36 cellular contexts compared by ENCODE assay signal in the genomic region with DNA sequence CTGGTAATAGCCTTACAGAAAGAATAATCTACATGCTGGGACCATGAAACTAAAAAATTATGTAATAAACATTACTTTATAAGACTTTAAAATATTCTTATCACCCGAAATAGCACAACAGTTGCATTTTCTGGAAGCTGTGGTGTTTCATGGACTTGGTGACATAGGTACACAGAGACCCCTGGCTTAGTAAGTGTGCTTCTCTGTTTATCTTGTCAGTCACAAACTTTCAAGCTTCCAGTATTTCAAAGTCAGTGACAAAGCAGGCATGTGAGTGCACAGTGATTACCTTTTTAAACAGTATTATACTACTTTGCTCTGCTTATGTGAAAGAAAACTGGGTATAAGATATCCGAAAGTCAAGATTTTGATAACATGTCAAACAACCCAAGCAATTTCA.
"Had no signal": no experiment of that assay in that cellular context is flagged by ENCODE, and none has a peak within 500 bp of the region (broad histone marks: within the 10 kb centered on the region; RNA-seq: fewer than 3 reads in every experiment).

No MANE protein-coding gene starts in this region.

- DNase-seq: Karpas-422, Kasumi-1, MG63, MM.1S, MV-4-11, NCI-H1048, NCI-H1092, NCI-H1092 treated with DMSO at 0.1 percent for 48 hours, NCI-H1105, NCI-H1105 treated with DMSO at 0.1 percent for 48 hours, NCI-H1417, NCI-H1417 treated with DMSO at 0.1 percent for 48 hours, NCI-H1436, NCI-H1436 treated with DMSO at 0.1 percent for 48 hours, NCI-H146, NCI-H1694, NCI-H1694 treated with DMSO at 0.1 percent for 48 hours, NCI-H187, NCI-H187 treated with DMSO at 0.1 percent for 48 hours, NCI-H1930, NCI-H2029, NCI-H2029 treated with DMSO at 0.1 percent for 48 hours, NCI-H2081, NCI-H2081 treated with DMSO at 0.1 percent for 48 hours, NCI-H2107, NCI-H2171, NCI-H2171 treated with DMSO at 0.1 percent for 48 hours, NCI-H2227 treated with DMSO at 0.1 percent for 48 hours, NCI-H226, NCI-H345, NCI-H446, NCI-H446 treated with DMSO at 0.1 percent for 48 hours, NCI-H510A, NCI-H510A treated with DMSO at 0.1 percent for 48 hours, NCI-H524, NCI-H524 treated with DMSO at 0.1 percent for 48 hours had no signal

- H3K36me3 ChIP-seq: MG63 had no signal

- H3K9me3 ChIP-seq: MG63 had no signal

- H3K27me3 ChIP-seq: MG63 had no signal

- H3K4me3 ChIP-seq: MG63 had no signal
